ENCODE assay signal across 24 cellular contexts in the genomic region with DNA sequence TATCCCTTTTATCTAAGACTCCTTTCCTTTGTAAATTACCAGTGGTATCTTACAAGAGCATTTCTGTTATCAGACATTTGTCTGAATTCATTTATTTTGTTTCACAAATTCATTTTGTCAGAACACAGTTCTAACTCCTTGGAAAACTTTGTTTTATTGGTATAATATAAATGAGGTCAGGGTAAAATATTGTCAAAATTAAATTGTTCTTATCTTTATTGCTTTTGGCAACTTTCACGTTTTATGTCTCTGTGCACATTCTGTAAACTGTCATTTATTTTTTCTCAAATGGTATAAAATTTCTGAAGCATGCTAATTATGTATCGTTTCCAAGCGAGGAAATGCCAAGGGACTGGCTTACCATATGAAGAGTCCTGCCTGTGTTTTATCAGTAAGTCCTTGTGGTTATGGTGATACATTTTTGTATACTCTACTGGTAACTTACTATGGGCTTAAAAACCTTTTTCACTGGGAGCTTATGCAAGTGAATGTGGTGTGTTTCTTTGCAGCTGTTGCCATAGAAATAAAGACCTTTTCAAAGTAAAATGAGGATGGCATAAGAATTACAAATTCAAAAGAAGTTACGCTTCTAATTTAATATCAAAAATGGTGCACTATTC.
"Had no signal": no experiment of that assay in that cellular context is flagged by ENCODE, and none has a peak within 500 bp of the region (broad histone marks: within the 10 kb centered on the region; RNA-seq: fewer than 3 reads in every experiment).

No MANE protein-coding gene starts in this region.

- H3K4me3 Mint-ChIP-seq: activated naive CD8-positive, alpha-beta T cell; activated T-cell treated with anti-CD3 and anti-CD28 coated beads, Interleukin-2, amount 50 U/mL, for 24 hours; activated T-helper 17 cell treated with anti-CD3 and anti-CD28 coated beads, Interleukin-2, amount 50 U/mL, for 72 hours; central memory CD8-positive, alpha-beta T cell; endodermal cell; memory B cell; nephron progenitor cell; T-helper 2 cell treated with Interferon-gamma antibody and Interleukin-4, amounts not matched to agents 5 μg/mL and 100 μg/mL, for 36 hours; WTC11 had no signal

- H3K27me3 ChIP-seq: ascending aorta, breast epithelium, heart right ventricle, spleen, upper lobe of left lung had no signal

- H3K36me3 ChIP-seq: adrenal gland, ascending aorta, breast epithelium, heart right ventricle, spleen, thoracic aorta, upper lobe of left lung had no signal

- H3K4me1 ChIP-seq: adrenal gland, ascending aorta, breast epithelium, heart right ventricle, spleen, upper lobe of left lung had no signal

- ATAC-seq: activated T-helper 17 cell treated with anti-CD3 and anti-CD28 coated beads, Interleukin-2, amount 50 U/mL, for 72 hours; heart right ventricle; left cardiac atrium; sciatic nerve; WTC11 had no signal

- H3K36me3 Mint-ChIP-seq: activated naive CD8-positive, alpha-beta T cell; WTC11 had no signal

- H3K27ac Mint-ChIP-seq: activated naive CD8-positive, alpha-beta T cell; activated T-cell treated with anti-CD3 and anti-CD28 coated beads, Interleukin-2, amount 50 U/mL, for 24 hours; activated T-helper 17 cell treated with anti-CD3 and anti-CD28 coated beads, Interleukin-2, amount 50 U/mL, for 72 hours; endodermal cell; memory B cell; nephron progenitor cell; T-helper 2 cell treated with Interferon-gamma antibody and Interleukin-4, amounts not matched to agents 5 μg/mL and 100 μg/mL, for 36 hours; WTC11 had no signal

- H3K9me3 Mint-ChIP-seq: activated T-cell treated with anti-CD3 and anti-CD28 coated beads, Interleukin-2, amount 50 U/mL, for 24 hours; activated T-helper 17 cell treated with anti-CD3 and anti-CD28 coated beads, Interleukin-2, amount 50 U/mL, for 72 hours; central memory CD8-positive, alpha-beta T cell; endodermal cell; memory B cell; nephron progenitor cell; T-helper 2 cell treated with Interferon-gamma antibody and Interleukin-4, amounts not matched to agents 5 μg/mL and 100 μg/mL, for 36 hours; WTC11 had no signal

- H3K4me3 ChIP-seq: adrenal gland, ascending aorta, breast epithelium, coronary artery, heart right ventricle, spleen, thoracic aorta, upper lobe of left lung had no signal

- H3K9me3 ChIP-seq: adrenal gland, ascending aorta, breast epithelium, heart right ventricle, spleen, thoracic aorta, upper lobe of left lung had no signal

- H3K4me1 Mint-ChIP-seq: activated T-helper 17 cell treated with anti-CD3 and anti-CD28 coated beads, Interleukin-2, amount 50 U/mL, for 72 hours; central memory CD8-positive, alpha-beta T cell; endodermal cell; memory B cell; nephron progenitor cell had no signal

- H3K27ac ChIP-seq: adrenal gland, ascending aorta, breast epithelium, coronary artery, heart right ventricle, spleen, thoracic aorta, upper lobe of left lung had no signal

- DNase-seq: activated CD8-positive, alpha-beta memory T cell treated with anti-CD3 and anti-CD28 coated beads, Interleukin-2, amount 50 U/mL, for 4 hours; activated T-cell treated with anti-CD3 and anti-CD28 coated beads, Interleukin-2, amount 50 U/mL, for 24 hours; adrenal gland; endodermal cell; heart right ventricle; islet precursor cell; left cardiac atrium; nephron progenitor cell; posterior cingulate gyrus; spleen; stimulated activated CD4-positive, alpha-beta T cell treated with anti-CD3 and anti-CD28 coated beads, Interleukin-4, amount 100 ng/mL, for 1 hour; stimulated activated naive CD4-positive, alpha-beta T cell; upper lobe of left lung had no signal

- H3K27me3 Mint-ChIP-seq: central memory CD8-positive, alpha-beta T cell; memory B cell had no signal
